In the genomic region with DNA sequence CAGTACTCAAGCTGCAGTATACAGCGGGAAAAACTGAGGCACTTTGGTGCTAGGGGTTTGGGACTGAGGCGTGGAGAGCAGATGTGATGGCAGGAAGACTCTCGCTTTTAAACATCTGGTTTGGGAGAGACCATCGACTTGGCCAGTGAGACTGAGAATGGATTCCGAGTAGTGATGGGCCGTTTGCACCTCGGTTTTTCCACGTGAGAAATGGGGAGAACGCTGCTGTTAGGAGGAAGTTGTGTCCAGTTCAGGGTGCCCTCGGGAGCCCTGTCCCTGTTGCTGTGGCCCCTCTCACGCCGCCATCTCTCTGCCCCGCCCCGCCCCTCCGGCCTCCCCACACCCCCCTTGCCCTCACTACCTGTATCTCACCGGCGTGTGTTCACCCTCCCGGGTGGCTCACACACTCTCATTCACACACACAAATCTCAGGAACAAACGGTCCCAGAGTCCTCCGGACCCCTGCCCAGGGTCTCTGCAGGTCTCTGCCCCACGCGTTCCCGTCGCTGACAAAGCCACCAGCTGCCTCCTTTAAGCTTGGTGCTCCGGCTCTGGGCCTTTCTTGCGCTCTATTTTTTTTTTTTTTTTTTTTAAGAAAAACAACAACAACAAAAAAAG, we compare ENCODE assay signal across 8 cellular contexts. TPM values are rescaled to one million over a fixed set of nuclear protein-coding genes. Genes with fewer than 3 reads are reported as not detected.
A peak's percentile ranks its signal among the peaks of the same experiment; 100 is the strongest.
DNase-seq lines count a peak whose midpoint lies in the region; ATAC-seq and TF ChIP-seq lines count a peak whose summit lies in the region.

No MANE protein-coding gene starts in this region.

- peak overlapping the region; percentile 80 for H3K27ac ChIP-seq in A673 (ENCODE audit: low read depth, low read length, poor library complexity, severe bottlenecking)

- BruUV-seq in A673 (replicated peaks; lab: Mats Ljungman, UMichigan) (no TSS peak), MCF 10A (replicated peaks; lab: Mats Ljungman, UMichigan) (no TSS peak)

- H3K4me1 Mint-ChIP-seq in MCF 10A (ENCODE audit: insufficient read depth, unreplicated experiment): peaks cover 24% of the 10 kb centered on the region

- no peak overlapping the region for H3K27ac Mint-ChIP-seq in MCF 10A (ENCODE audit: low read depth, unreplicated experiment)

- H3K27me3 ChIP-seq in A673 (replicated peaks; ENCODE audit: insufficient read depth, low read depth, low read length, poor library complexity) (no peaks in the 10 kb centered on the region), mucosa of stomach (ENCODE audit: control insufficient read depth, insufficient read depth, low read length) (no peaks in the 10 kb centered on the region)

- no peak for ATAC-seq in GM21447 (IDR thresholded peaks at IDR 0.05; ENCODE audit: unreplicated experiment)

- no peaks in the 10 kb centered on the region for H3K9me3 ChIP-seq in A673 (ENCODE audit: low read depth, low read length, poor library complexity, severe bottlenecking)
- no peaks in the 10 kb centered on the region for H3K9me3 ChIP-seq in mucosa of stomach (ENCODE audit: control insufficient read depth, low read length)

- H3K4me3 Mint-ChIP-seq in MCF 10A (ENCODE audit: unreplicated experiment): peak overlapping the region; percentile 87

- H3K4me1 ChIP-seq in A673 (ENCODE audit: insufficient read depth, low read length, poor library complexity, severe bottlenecking) (peaks cover 22% of the 10 kb centered on the region), mucosa of stomach (ENCODE audit: control insufficient read depth, insufficient read depth, low read length) (peaks cover 5% of the 10 kb centered on the region)

- peaks cover 37% of the 10 kb centered on the region for H3K36me3 Mint-ChIP-seq in MCF 10A (ENCODE audit: insufficient read depth, unreplicated experiment)

- peak overlapping the region; percentile 63 for H3K9ac ChIP-seq in mucosa of stomach (ENCODE audit: low read length)

- DNase-seq in A673 (ENCODE audit: low spot score) (no peak), HFF-Myc (ENCODE audit: extremely low read depth, low read depth) (no peak), MCF 10A (ENCODE audit: unreplicated experiment) (no peak), NK-92 (lab: John Stamatoyannopoulos, UW; ENCODE audit: unreplicated experiment) (no peak), SK-N-DZ (ENCODE audit: low spot score) (no peak), dermis blood vessel endothelial cell (no peak)

- H3K9me3 Mint-ChIP-seq in MCF 10A (ENCODE audit: unreplicated experiment): no peaks in the 10 kb centered on the region

- H3K36me3 ChIP-seq in A673 (ENCODE audit: insufficient read depth, low read length, poor library complexity, severe bottlenecking) (peaks cover 12% of the 10 kb centered on the region), mucosa of stomach (ENCODE audit: control insufficient read depth, insufficient read depth, low read length) (no peaks in the 10 kb centered on the region)

- POLR2A ChIA-PET in A673 (lab: Charles Lee; ENCODE audit: low non-redundant PET): no interaction called here
- POLR2A ChIA-PET in MCF 10A (lab: Yijun Ruan, JAX): interaction anchor here (0.5 to 1.2 kb wide), 4 partner anchors 8 to 103 kb away, joined by 3 to 5 read pairs (median 3); no protein-coding TSS in a partner anchor

- no peaks in the 10 kb centered on the region for H3K27me3 Mint-ChIP-seq in MCF 10A (ENCODE audit: insufficient read depth, unreplicated experiment)

- CTCF ChIA-PET in A673 (lab: Charles Lee): no interaction called here
- CTCF ChIA-PET in MCF 10A (lab: Yijun Ruan, JAX): interaction anchor here (0.6 to 4.8 kb wide), 4 partner anchors 15 to 90 kb away, joined by 3 to 53 read pairs (median 6); no protein-coding TSS in a partner anchor

- peak overlapping the region; percentile 88 for H3K4me3 ChIP-seq in A673 (ENCODE audit: low read depth, low read length, poor library complexity, severe bottlenecking)
- H3K4me3 ChIP-seq in HFF-Myc (replicated peaks; ENCODE audit: low read depth, low read length): peak overlapping the region; percentile 67
- no peak overlapping the region for H3K4me3 ChIP-seq in mucosa of stomach (ENCODE audit: low read length)

- intact Hi-C loops in A673 (cut with micrococcal nuclease; ENCODE audit: unreplicated experiment): loop anchor here (1.0 kb wide), 1 partner anchor 31 kb away; a partner anchor contains a TSS
- intact Hi-C loops in MCF 10A (cut with micrococcal nuclease): no loop called here

- no peak for TF ChIP-seq CTCF in A673 (conservative IDR thresholded peaks at IDR 0.05; ENCODE audit: low read depth, low read length)
- no peak for TF ChIP-seq CTCF in HFF-Myc (IDR thresholded peaks at IDR 0.05; ENCODE audit: low read depth, low read length, missing control alignments)
- no peak for TF ChIP-seq CTCF in MCF 10A (IDR thresholded peaks at IDR 0.05; ENCODE audit: unreplicated experiment)

RNA-seq across cellular contexts. Expression of a gene that starts 2.7 kb away (rescaled TPM):
- 41.0 and 51.0 TPM in 2 replicates for total RNA-seq in A673 (2021)
- total RNA-seq in MCF 10A (2022): 17.2 and 17.6 TPM in 2 replicates
- 17.4 and 22.3 TPM in 2 replicates for polyA plus RNA-seq in SK-N-DZ (2014; cell fraction: cytosol; rRNA removed)
- 24.7 and 43.1 TPM in 2 replicates for polyA plus RNA-seq in SK-N-DZ (2014; cell fraction: nucleus; rRNA removed)
- total RNA-seq in dermis blood vessel endothelial cell: 4.4 and 8.1 TPM in 2 replicates

RNA-seq across cellular contexts. Expression of a gene that starts 18.9 kb away (rescaled TPM):
- total RNA-seq in A673 (2021) (43.4 and 55.4 TPM in 2 replicates), MCF 10A (2022) (8.2 and 8.4 TPM in 2 replicates), dermis blood vessel endothelial cell (18.0 and 40.2 TPM in 2 replicates)
- polyA plus RNA-seq in SK-N-DZ (2014; cell fraction: cytosol; rRNA removed): 26.4 and 29.4 TPM in 2 replicates
- polyA plus RNA-seq in SK-N-DZ (2014; cell fraction: nucleus; rRNA removed): 14.7 and 28.9 TPM in 2 replicates

RNA-seq across cellular contexts. Expression of a gene that starts 30.7 kb away (rescaled TPM):
- total RNA-seq in A673 (2021): 38.0 and 39.6 TPM in 2 replicates
- 11.7 and 12.1 TPM in 2 replicates for total RNA-seq in MCF 10A (2022)
- 15.5 and 26.9 TPM in 2 replicates for polyA plus RNA-seq in SK-N-DZ (2014; cell fraction: cytosol; rRNA removed)
- polyA plus RNA-seq in SK-N-DZ (2014; cell fraction: nucleus; rRNA removed): 18.5 and 21.7 TPM in 2 replicates
- total RNA-seq in dermis blood vessel endothelial cell: 18.8 and 23.8 TPM in 2 replicates

RNA-seq across cellular contexts. Expression of a gene that starts 37.5 kb away (rescaled TPM):
- total RNA-seq in A673 (2021) (21.7 and 26.3 TPM in 2 replicates), MCF 10A (2022) (2.4 and 3.8 TPM in 2 replicates), dermis blood vessel endothelial cell (3.2 and 6.7 TPM in 2 replicates)
- 12.8 and 13.3 TPM in 2 replicates for polyA plus RNA-seq in SK-N-DZ (2014; cell fraction: cytosol; rRNA removed)
- 23.2 and 73.6 TPM in 2 replicates for polyA plus RNA-seq in SK-N-DZ (2014; cell fraction: nucleus; rRNA removed)

RNA-seq across cellular contexts. Expression of a gene that starts 52.5 kb away (rescaled TPM):
- 43.4 and 59.6 TPM in 2 replicates for total RNA-seq in A673 (2021)
- total RNA-seq in MCF 10A (2022): 477 and 598 TPM in 2 replicates
- 19.6 and 25.6 TPM in 2 replicates for polyA plus RNA-seq in SK-N-DZ (2014; cell fraction: cytosol; rRNA removed)
- polyA plus RNA-seq in SK-N-DZ (2014; cell fraction: nucleus; rRNA removed): 10.6 and 16.7 TPM in 2 replicates
- 49.2 and 62.1 TPM in 2 replicates for total RNA-seq in dermis blood vessel endothelial cell
